Comparison of ENCODE assay signal across 8 cellular contexts in genomic region chr4:70714061-70714468, GRCh38. TPM values are rescaled to one million over a fixed set of nuclear protein-coding genes. Genes with fewer than 3 reads are reported as not detected.
DNase-seq lines count a peak whose midpoint lies in the region; ATAC-seq and TF ChIP-seq lines count a peak whose summit lies in the region.

No MANE protein-coding gene starts in this region.

- intact Hi-C loops in left lung (cut with DNase I), result no loop called here
- intact Hi-C loops in activated CD4-positive, alpha-beta memory T cell treated with anti-CD3 and anti-CD28 coated beads for 36 hours (cut with micrococcal nuclease), result no loop called here
- intact Hi-C loops in activated naive CD4-positive, alpha-beta T cell treated with anti-CD3 and anti-CD28 coated beads for 36 hours (cut with micrococcal nuclease), result no loop called here

- H3K4me3 ChIP-seq in left lung, result no peak overlapping the region

- peak overlapping the region; percentile 57 to 92 (median 60) for H3K27ac Mint-ChIP-seq in IgD-negative memory B cell
- H3K27ac Mint-ChIP-seq in activated CD4-positive, alpha-beta memory T cell treated with anti-CD3 and anti-CD28 coated beads for 36 hours, result no peak overlapping the region
- no peak overlapping the region for H3K27ac Mint-ChIP-seq in activated naive CD4-positive, alpha-beta T cell treated with anti-CD3 and anti-CD28 coated beads for 36 hours

- DNase-seq in left lung (no peak), NCI-H1694 (lab: John Stamatoyannopoulos, UW) (no peak), foreskin melanocyte (no peak)
- DNase-seq in activated CD4-positive, alpha-beta memory T cell treated with anti-CD3 and anti-CD28 coated beads for 36 hours, result no peak
- no peak for DNase-seq in activated naive CD4-positive, alpha-beta T cell treated with anti-CD3 and anti-CD28 coated beads for 36 hours

- CTCF ChIA-PET in activated CD4-positive, alpha-beta memory T cell treated with anti-CD3 and anti-CD28 coated beads for 36 hours (lab: Charles Lee), result interaction anchor here (1.5 kb wide), 1 partner anchor 9 kb away, joined by 4 read pairs; no protein-coding TSS in a partner anchor
- CTCF ChIA-PET in activated naive CD4-positive, alpha-beta T cell treated with anti-CD3 and anti-CD28 coated beads for 36 hours (lab: Charles Lee), result no interaction called here

- H3K4me1 Mint-ChIP-seq in IgD-negative memory B cell, result peaks cover 52 to 59% (median 57%) of the 10 kb centered on the region in 3 donors
- peaks cover 45% of the 10 kb centered on the region for H3K4me1 Mint-ChIP-seq in activated CD4-positive, alpha-beta memory T cell treated with anti-CD3 and anti-CD28 coated beads for 36 hours (ENCODE audit: low read depth)
- peaks cover 58% of the 10 kb centered on the region for H3K4me1 Mint-ChIP-seq in activated naive CD4-positive, alpha-beta T cell treated with anti-CD3 and anti-CD28 coated beads for 36 hours (ENCODE audit: low read depth)

- POLR2A ChIA-PET in activated CD4-positive, alpha-beta memory T cell treated with anti-CD3 and anti-CD28 coated beads for 36 hours (lab: Charles Lee), result no interaction called here

- no peaks in the 10 kb centered on the region for H3K9me3 ChIP-seq in left lung

- peak overlapping the region in 1 of 2 donors; percentile 55 for H3K27ac ChIP-seq in left lung

- no peaks in the 10 kb centered on the region for H3K27me3 ChIP-seq in left lung

- peaks cover 13 to 49% of the 10 kb centered on the region in 2 donors for H3K4me1 ChIP-seq in left lung

- H3K36me3 ChIP-seq in left lung, result no peaks in the 10 kb centered on the region

- peaks cover 6% of the 10 kb centered on the region for H3K36me3 Mint-ChIP-seq in IgD-negative memory B cell
- H3K36me3 Mint-ChIP-seq in activated CD4-positive, alpha-beta memory T cell treated with anti-CD3 and anti-CD28 coated beads for 36 hours, result no peaks in the 10 kb centered on the region
- H3K36me3 Mint-ChIP-seq in activated naive CD4-positive, alpha-beta T cell treated with anti-CD3 and anti-CD28 coated beads for 36 hours (ENCODE audit: low read depth), result no peaks in the 10 kb centered on the region

- H3K9me3 Mint-ChIP-seq in IgD-negative memory B cell, result no peaks in the 10 kb centered on the region
- no peaks in the 10 kb centered on the region for H3K9me3 Mint-ChIP-seq in activated CD4-positive, alpha-beta memory T cell treated with anti-CD3 and anti-CD28 coated beads for 36 hours
- no peaks in the 10 kb centered on the region for H3K9me3 Mint-ChIP-seq in activated naive CD4-positive, alpha-beta T cell treated with anti-CD3 and anti-CD28 coated beads for 36 hours

- ATAC-seq in GM18498 (IDR thresholded peaks at IDR 0.05; ENCODE audit: unreplicated experiment) (peak; percentile 34), GM21825 (IDR thresholded peaks at IDR 0.05; ENCODE audit: unreplicated experiment) (peak; percentile 32), left lung (peak; percentile 33)

- TF ChIP-seq CTCF in left lung (IDR thresholded peaks at IDR 0.05), result no peak

- no peaks in the 10 kb centered on the region for H3K27me3 Mint-ChIP-seq in IgD-negative memory B cell
- H3K27me3 Mint-ChIP-seq in activated CD4-positive, alpha-beta memory T cell treated with anti-CD3 and anti-CD28 coated beads for 36 hours, result no peaks in the 10 kb centered on the region
- no peaks in the 10 kb centered on the region for H3K27me3 Mint-ChIP-seq in activated naive CD4-positive, alpha-beta T cell treated with anti-CD3 and anti-CD28 coated beads for 36 hours (ENCODE audit: low read depth)

- H3K4me3 Mint-ChIP-seq in IgD-negative memory B cell, result peak overlapping the region; percentile 24 to 90 (median 72)
- H3K4me3 Mint-ChIP-seq in activated CD4-positive, alpha-beta memory T cell treated with anti-CD3 and anti-CD28 coated beads for 36 hours, result no peak overlapping the region
- H3K4me3 Mint-ChIP-seq in activated naive CD4-positive, alpha-beta T cell treated with anti-CD3 and anti-CD28 coated beads for 36 hours, result no peak overlapping the region

RNA-seq across cellular contexts. Expression of gene RUFY3, which starts 7.7 kb away (rescaled TPM):
- polyA plus RNA-seq in IgD-negative memory B cell, result 16.8 TPM
- 10 to 100 TPM; 59.9 to 65.5 TPM for total RNA-seq in left lung
- 10 to 100 TPM; 15.8 to 17.2 TPM for total RNA-seq in activated CD4-positive, alpha-beta memory T cell treated with anti-CD3 and anti-CD28 coated beads for 36 hours
- total RNA-seq in activated naive CD4-positive, alpha-beta T cell treated with anti-CD3 and anti-CD28 coated beads for 36 hours, result 10 to 100 TPM; 14.9 to 18.0 TPM

RNA-seq across cellular contexts. Expression of gene UTP3, which starts 25.7 kb away (rescaled TPM):
- 15.9 TPM for polyA plus RNA-seq in IgD-negative memory B cell
- 10 to 100 TPM; 21.5 to 28.0 TPM for total RNA-seq in left lung
- 10 to 100 TPM; 33.6 to 35.5 TPM for total RNA-seq in activated CD4-positive, alpha-beta memory T cell treated with anti-CD3 and anti-CD28 coated beads for 36 hours
- total RNA-seq in activated naive CD4-positive, alpha-beta T cell treated with anti-CD3 and anti-CD28 coated beads for 36 hours, result 10 to 100 TPM; 18.7 to 20.0 TPM

RNA-seq across cellular contexts. Expression of gene JCHAIN, which starts 47.8 kb away (rescaled TPM):
- 1,651 TPM for polyA plus RNA-seq in IgD-negative memory B cell
- total RNA-seq in left lung, result 100 to 1,000 TPM in 1 of 2 donors, 10 to 100 TPM in 1; 92.6 to 184 TPM
- total RNA-seq in activated CD4-positive, alpha-beta memory T cell treated with anti-CD3 and anti-CD28 coated beads for 36 hours, result not detected
- total RNA-seq in activated naive CD4-positive, alpha-beta T cell treated with anti-CD3 and anti-CD28 coated beads for 36 hours, result not detected

Comparison
In these comparisons a context has a peak if more than half of its experiments do, and no peak if none do; other contexts are left out.
1. H3K27ac Mint-ChIP-seq: peak in IgD-negative memory B cell (3 of 3); none in activated CD4-positive, alpha-beta memory T cell treated with anti-CD3 and anti-CD28 coated beads for 36 hours (single experiment) and activated naive CD4-positive, alpha-beta T cell treated with anti-CD3 and anti-CD28 coated beads for 36 hours (single experiment).
2. H3K4me3 Mint-ChIP-seq: peak in IgD-negative memory B cell (4 of 4); none in activated CD4-positive, alpha-beta memory T cell treated with anti-CD3 and anti-CD28 coated beads for 36 hours (single experiment) and activated naive CD4-positive, alpha-beta T cell treated with anti-CD3 and anti-CD28 coated beads for 36 hours (single experiment).
3. RNA of gene JCHAIN, which starts 47.8 kb away (total RNA-seq): 92.6 to 184 TPM in left lung; not detected in activated CD4-positive, alpha-beta memory T cell treated with anti-CD3 and anti-CD28 coated beads for 36 hours and not detected in activated naive CD4-positive, alpha-beta T cell treated with anti-CD3 and anti-CD28 coated beads for 36 hours; every median in the first group is over 10 times any median in the second.
4. Peak in every context shown above with its lines, with median percentiles within 50 percentile points of each other: ATAC-seq.